In the genomic region with DNA sequence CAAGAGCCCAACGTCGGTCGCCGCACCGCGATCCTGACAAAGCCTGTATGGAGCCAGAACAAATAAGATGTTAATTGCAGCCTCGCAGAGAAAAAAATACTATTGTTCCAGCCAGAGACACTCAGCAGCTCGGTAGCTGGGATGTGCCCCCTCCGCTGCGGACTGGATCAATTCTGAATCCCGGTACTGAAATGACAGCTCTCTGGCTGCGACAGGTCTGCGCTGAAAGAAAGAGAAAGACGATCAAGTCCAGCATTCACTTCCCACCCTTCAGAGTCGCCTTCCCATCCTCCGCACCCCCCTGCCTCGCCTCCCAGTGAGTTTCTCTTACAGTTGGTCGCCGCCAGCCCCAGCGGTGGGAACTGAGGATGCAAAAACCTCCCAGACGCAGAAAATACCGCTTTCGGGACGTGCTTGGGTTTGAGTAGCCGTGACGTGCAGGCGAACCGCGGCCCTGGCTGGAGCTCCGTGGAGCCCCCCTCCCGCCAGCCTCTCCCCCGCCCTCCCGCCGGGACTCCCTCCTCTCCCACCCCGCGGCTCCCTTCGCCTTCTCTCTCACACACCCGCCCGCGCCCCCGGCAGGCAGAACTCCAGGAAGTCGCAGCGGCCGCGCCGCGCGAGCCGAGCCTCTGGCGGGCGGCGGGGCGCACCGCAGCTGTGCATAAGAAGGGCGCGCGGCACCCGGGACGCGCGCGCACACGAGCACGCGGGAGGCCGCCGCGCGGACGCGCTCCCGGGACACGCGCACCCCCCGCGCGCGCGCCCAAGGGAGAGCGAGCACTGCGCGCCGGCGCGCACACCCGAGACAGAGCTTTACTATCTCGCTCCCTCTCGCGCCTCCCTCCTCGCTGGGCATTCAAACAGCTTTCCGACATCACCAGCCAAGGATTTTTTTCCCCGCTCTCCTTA, we compare ENCODE assay signal across 8 cellular contexts. TPM values are rescaled to one million over a fixed set of nuclear protein-coding genes. Genes with fewer than 3 reads are reported as not detected.
DNase-seq lines count a peak whose midpoint lies in the region; ATAC-seq and TF ChIP-seq lines count a peak whose summit lies in the region.

A gene (plus strand): TSS at position 780 of the 909 bp plus-strand sequence. CDS start 3,394 bp downstream, outside the sequence.

- intact Hi-C loops in psoas muscle (cut with DNase I), result loop anchor here in 1 of 2 donors (5.0 kb wide), 1 partner anchor 323 kb away; no protein-coding TSS in a partner anchor

- peaks cover 0 to 36% (median 0%) of the 10 kb centered on the region in 3 donors for H3K27me3 ChIP-seq in psoas muscle (ENCODE audit: insufficient read depth in 3 of 3, low read length in 2 of 3)

- H3K27ac ChIP-seq in psoas muscle, result peak within 1 kb of the TSS; percentile 30

- H3K36me3 ChIP-seq in psoas muscle (ENCODE audit: insufficient read depth in 1 of 2, low read depth in 1 of 2), result no peaks in the 10 kb centered on the region

- DNase-seq in SIG-M5 treated with dmso at 0.1 percent for 504 hours (lab: John Stamatoyannopoulos, UW; ENCODE audit: unreplicated experiment), result peak; percentile 63
- no peak for DNase-seq in SIG-M5 (lab: John Stamatoyannopoulos, UW)
- DNase-seq in NCI-H1092 treated with DMSO at 0.1 percent for 48 hours (lab: John Stamatoyannopoulos, UW), result peak; percentile 94
- DNase-seq in T47D (ENCODE audit: low read depth in 1 of 2, low spot score in 1 of 2), result peak; percentile 77 to 87
- DNase-seq in iPS DF 19.7 (ENCODE audit: low read depth, low spot score), result peak; percentile 28
- peak; percentile 79 to 87 for DNase-seq in psoas muscle

- H3K4me1 ChIP-seq in psoas muscle, result no peaks in the 10 kb centered on the region

- ATAC-seq in HG02610 (IDR thresholded peaks at IDR 0.05; ENCODE audit: unreplicated experiment) (peak; percentile 70), SK-N-SH treated with all-trans-retinoic acid at 6 μM for 48 hours (peak; percentile 83), psoas muscle (peak; percentile 67 to 95 (median 90))

- H3K4me3 ChIP-seq in psoas muscle, result peak within 1 kb of the TSS; percentile 72

- H3K9me3 ChIP-seq in psoas muscle, result no peaks in the 10 kb centered on the region

- in situ Hi-C loops in T47D (cut with HindIII; ENCODE audit: low pct_unique_long_range_greater_than_20kb, low sequenced_read_pairs), result no loop called here

- WGBS in psoas muscle, 3 donors, result 0% methylated on average over 65 to 91 of the region's 92 CpGs

- no peak for TF ChIP-seq CTCF in psoas muscle (IDR thresholded peaks at IDR 0.05)

TF ChIP-seq in SK-N-SH treated with all-trans-retinoic acid at 6 μM for 48 hours, 23 proteins besides CTCF, POLR2A, EP300 and RAD21 (continues in another document):
- TF ChIP-seq ZFP3 (CRISPR knock-in tag; IDR thresholded peaks at IDR 0.05) (peak; percentile 84), RARB (CRISPR knock-in tag; IDR thresholded peaks at IDR 0.05) (no peak), ESRRG (CRISPR knock-in tag; IDR thresholded peaks at IDR 0.05) (no peak), ZNF8 (CRISPR knock-in tag; IDR thresholded peaks at IDR 0.05) (peak; percentile 45; the same call in 1 of the 2 replicates), ARNTL (CRISPR knock-in tag; IDR thresholded peaks at IDR 0.05; ENCODE audit: borderline replicate concordance, low read depth) (peak; percentile 79; the same call in 1 of the 2 replicates), OSR1 (CRISPR knock-in tag; IDR thresholded peaks at IDR 0.05) (no peak), GLIS3 (CRISPR knock-in tag; IDR thresholded peaks at IDR 0.05) (no peak), BACH2 (CRISPR knock-in tag; IDR thresholded peaks at IDR 0.05; ENCODE audit: borderline replicate concordance) (peak; percentile 90), ZC3H10 (CRISPR knock-in tag; IDR thresholded peaks at IDR 0.05) (peak; percentile 30; the same call in 1 of the 2 replicates), SNAI2 (CRISPR knock-in tag; IDR thresholded peaks at IDR 0.05) (peak; percentile 99), ZFP30 (CRISPR knock-in tag; IDR thresholded peaks at IDR 0.05) (peak; percentile 67; the same call in 1 of the 2 replicates), CSDC2 (CRISPR knock-in tag; IDR thresholded peaks at IDR 0.05) (peak; percentile 99), ZNF70 (CRISPR knock-in tag; IDR thresholded peaks at IDR 0.05) (peak; percentile 8; the same call in 1 of the 2 replicates), TCF4 (CRISPR knock-in tag; IDR thresholded peaks at IDR 0.05; ENCODE audit: borderline replicate concordance) (no peak), TOX (CRISPR knock-in tag; IDR thresholded peaks at IDR 0.05; ENCODE audit: borderline replicate concordance) (no peak)
- TF ChIP-seq, protein P1, sequence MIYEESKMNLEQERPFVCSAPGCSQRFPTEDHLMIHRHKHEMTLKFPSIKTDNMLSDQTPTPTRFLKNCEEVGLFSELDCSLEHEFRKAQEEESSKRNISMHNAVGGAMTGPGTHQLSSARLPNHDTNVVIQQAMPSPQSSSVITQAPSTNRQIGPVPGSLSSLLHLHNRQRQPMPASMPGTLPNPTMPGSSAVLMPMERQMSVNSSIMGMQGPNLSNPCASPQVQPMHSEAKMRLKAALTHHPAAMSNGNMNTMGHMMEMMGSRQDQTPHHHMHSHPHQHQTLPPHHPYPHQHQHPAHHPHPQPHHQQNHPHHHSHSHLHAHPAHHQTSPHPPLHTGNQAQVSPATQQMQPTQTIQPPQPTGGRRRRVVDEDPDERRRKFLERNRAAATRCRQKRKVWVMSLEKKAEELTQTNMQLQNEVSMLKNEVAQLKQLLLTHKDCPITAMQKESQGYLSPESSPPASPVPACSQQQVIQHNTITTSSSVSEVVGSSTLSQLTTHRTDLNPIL (CRISPR knock-in tag; IDR thresholded peaks at IDR 0.05; ENCODE audit: low read depth), result no peak
- TF ChIP-seq, protein P2, sequence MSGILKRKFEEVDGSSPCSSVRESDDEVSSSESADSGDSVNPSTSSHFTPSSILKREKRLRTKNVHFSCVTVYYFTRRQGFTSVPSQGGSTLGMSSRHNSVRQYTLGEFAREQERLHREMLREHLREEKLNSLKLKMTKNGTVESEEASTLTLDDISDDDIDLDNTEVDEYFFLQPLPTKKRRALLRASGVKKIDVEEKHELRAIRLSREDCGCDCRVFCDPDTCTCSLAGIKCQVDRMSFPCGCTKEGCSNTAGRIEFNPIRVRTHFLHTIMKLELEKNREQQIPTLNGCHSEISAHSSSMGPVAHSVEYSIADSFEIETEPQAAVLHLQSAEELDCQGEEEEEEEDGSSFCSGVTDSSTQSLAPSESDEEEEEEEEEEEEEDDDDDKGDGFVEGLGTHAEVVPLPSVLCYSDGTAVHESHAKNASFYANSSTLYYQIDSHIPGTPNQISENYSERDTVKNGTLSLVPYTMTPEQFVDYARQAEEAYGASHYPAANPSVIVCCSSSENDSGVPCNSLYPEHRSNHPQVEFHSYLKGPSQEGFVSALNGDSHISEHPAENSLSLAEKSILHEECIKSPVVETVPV (CRISPR knock-in tag; IDR thresholded peaks at IDR 0.05), result no peak
- TF ChIP-seq, protein P3, sequence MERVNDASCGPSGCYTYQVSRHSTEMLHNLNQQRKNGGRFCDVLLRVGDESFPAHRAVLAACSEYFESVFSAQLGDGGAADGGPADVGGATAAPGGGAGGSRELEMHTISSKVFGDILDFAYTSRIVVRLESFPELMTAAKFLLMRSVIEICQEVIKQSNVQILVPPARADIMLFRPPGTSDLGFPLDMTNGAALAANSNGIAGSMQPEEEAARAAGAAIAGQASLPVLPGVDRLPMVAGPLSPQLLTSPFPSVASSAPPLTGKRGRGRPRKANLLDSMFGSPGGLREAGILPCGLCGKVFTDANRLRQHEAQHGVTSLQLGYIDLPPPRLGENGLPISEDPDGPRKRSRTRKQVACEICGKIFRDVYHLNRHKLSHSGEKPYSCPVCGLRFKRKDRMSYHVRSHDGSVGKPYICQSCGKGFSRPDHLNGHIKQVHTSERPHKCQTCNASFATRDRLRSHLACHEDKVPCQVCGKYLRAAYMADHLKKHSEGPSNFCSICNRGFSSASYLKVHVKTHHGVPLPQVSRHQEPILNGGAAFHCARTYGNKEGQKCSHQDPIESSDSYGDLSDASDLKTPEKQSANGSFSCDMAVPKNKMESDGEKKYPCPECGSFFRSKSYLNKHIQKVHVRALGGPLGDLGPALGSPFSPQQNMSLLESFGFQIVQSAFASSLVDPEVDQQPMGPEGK (CRISPR knock-in tag; IDR thresholded peaks at IDR 0.05; ENCODE audit: borderline replicate concordance), result no peak
- TF ChIP-seq, protein P4, sequence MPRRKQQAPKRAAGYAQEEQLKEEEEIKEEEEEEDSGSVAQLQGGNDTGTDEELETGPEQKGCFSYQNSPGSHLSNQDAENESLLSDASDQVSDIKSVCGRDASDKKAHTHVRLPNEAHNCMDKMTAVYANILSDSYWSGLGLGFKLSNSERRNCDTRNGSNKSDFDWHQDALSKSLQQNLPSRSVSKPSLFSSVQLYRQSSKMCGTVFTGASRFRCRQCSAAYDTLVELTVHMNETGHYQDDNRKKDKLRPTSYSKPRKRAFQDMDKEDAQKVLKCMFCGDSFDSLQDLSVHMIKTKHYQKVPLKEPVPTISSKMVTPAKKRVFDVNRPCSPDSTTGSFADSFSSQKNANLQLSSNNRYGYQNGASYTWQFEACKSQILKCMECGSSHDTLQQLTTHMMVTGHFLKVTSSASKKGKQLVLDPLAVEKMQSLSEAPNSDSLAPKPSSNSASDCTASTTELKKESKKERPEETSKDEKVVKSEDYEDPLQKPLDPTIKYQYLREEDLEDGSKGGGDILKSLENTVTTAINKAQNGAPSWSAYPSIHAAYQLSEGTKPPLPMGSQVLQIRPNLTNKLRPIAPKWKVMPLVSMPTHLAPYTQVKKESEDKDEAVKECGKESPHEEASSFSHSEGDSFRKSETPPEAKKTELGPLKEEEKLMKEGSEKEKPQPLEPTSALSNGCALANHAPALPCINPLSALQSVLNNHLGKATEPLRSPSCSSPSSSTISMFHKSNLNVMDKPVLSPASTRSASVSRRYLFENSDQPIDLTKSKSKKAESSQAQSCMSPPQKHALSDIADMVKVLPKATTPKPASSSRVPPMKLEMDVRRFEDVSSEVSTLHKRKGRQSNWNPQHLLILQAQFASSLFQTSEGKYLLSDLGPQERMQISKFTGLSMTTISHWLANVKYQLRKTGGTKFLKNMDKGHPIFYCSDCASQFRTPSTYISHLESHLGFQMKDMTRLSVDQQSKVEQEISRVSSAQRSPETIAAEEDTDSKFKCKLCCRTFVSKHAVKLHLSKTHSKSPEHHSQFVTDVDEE (CRISPR knock-in tag; IDR thresholded peaks at IDR 0.05), result peak; percentile 99

RNA-seq across cellular contexts. Expression of the gene that starts here (rescaled TPM):
- total RNA-seq in psoas muscle, result under 1 TPM; 0.20 to 0.39 (median 0.27) TPM
- under 1 TPM in 2 of 3 donors, not detected in 1; 0.10 to 0.14 TPM for polyA plus RNA-seq in psoas muscle

Comparison
In these comparisons a context has a peak if more than half of its experiments do, and no peak if none do; other contexts are left out.
1. Peak in DNase-seq, ATAC-seq, H3K4me3 ChIP-seq and H3K27ac ChIP-seq in psoas muscle; RNA of the gene not detected or under 1 TPM.